In the genomic region with DNA sequence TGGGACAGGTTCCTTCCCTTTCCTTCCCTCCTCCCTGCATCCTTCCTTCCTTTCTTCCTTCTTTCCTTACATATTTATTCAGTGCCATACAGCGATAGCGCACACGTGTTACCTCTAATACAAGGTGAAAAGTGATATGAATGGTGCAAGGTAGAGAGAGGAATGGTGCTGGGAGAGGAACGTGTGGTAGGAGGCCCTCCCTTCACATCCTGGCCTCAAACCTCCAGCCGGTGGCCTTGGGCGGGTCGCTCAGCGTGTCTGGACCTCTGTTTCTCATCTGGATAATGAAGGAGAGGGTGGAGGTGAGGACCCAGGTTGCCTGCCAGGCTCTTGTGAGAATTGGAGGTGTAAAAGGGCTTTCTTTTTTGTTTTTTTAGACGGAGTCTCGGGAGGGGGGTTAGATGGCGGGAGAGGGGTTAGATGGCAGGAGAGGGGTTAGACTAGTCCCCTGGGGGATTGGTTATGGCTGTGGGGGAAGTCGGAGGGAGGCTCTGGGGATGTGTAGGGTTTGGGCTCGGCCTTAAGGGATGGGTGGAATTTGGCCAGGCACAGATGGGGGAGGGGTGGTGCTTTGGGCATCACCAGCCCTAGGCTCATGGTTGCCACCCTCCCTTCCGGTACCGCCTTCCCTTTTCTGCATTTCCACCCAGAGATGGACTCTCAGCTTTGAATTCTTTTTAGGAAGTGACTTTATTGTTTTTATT, we compare ENCODE assay signal across 18 cellular contexts. TPM values are rescaled to one million over a fixed set of nuclear protein-coding genes. Genes with fewer than 3 reads are reported as not detected.
A peak's percentile ranks its signal among the peaks of the same experiment; 100 is the strongest.
DNase-seq lines count a peak whose midpoint lies in the region; ATAC-seq, FAIRE-seq and TF ChIP-seq lines count a peak whose summit lies in the region.
"Had no signal": no experiment of that assay in that cellular context is flagged by ENCODE, and none has a peak within 500 bp of the region (broad histone marks: within the 10 kb centered on the region; RNA-seq: fewer than 3 reads in every experiment).

No MANE protein-coding gene starts in this region.

- peaks cover 8% of the 10 kb centered on the region for H3K27me3 Mint-ChIP-seq in activated naive CD4-positive, alpha-beta T cell treated with anti-CD3 and anti-CD28 coated beads, Interleukin-2, amount 10 ng/mL, durations not matched to agents 7 days and 5 days
- H3K27me3 Mint-ChIP-seq: activated naive CD8-positive, alpha-beta T cell treated with anti-CD3 and anti-CD28 coated beads for 36 hours had no signal

- H3K27ac ChIP-seq in left ventricle myocardium inferior (replicated peaks) (peak overlapping the region; percentile 89), right atrium auricular region (peak overlapping the region; percentile 80 to 83), pancreas (peak overlapping the region; percentile 27 to 73 (median 44)), vagina (peak overlapping the region; percentile 21)

- H3K27me3 ChIP-seq in left ventricle myocardium inferior (ENCODE audit: low read depth) (no peaks in the 10 kb centered on the region), right atrium auricular region (no peaks in the 10 kb centered on the region), pancreas (no peaks in the 10 kb centered on the region), vagina (no peaks in the 10 kb centered on the region)
- H3K27me3 ChIP-seq: left lung had no signal

- no peaks in the 10 kb centered on the region for H3K4me1 Mint-ChIP-seq in activated naive CD4-positive, alpha-beta T cell treated with anti-CD3 and anti-CD28 coated beads, Interleukin-2, amount 10 ng/mL, durations not matched to agents 7 days and 5 days
- H3K4me1 Mint-ChIP-seq: CD8-positive, alpha-beta memory T cell; natural killer cell had no signal

- TF ChIP-seq CTCF in left ventricle myocardium inferior (IDR thresholded peaks at IDR 0.05; ENCODE audit: borderline replicate concordance) (no peak), right atrium auricular region (IDR thresholded peaks at IDR 0.05) (no peak), pancreas (IDR thresholded peaks at IDR 0.05) (no peak), vagina (IDR thresholded peaks at IDR 0.05) (no peak)

- no peak overlapping the region for H3K4me3 Mint-ChIP-seq in activated naive CD4-positive, alpha-beta T cell treated with anti-CD3 and anti-CD28 coated beads, Interleukin-2, amount 10 ng/mL, durations not matched to agents 7 days and 5 days
- H3K4me3 Mint-ChIP-seq: activated naive CD8-positive, alpha-beta T cell treated with anti-CD3 and anti-CD28 coated beads for 36 hours; CD8-positive, alpha-beta memory T cell; natural killer cell; stimulated activated memory B cell treated with anti-CD40 and anti-IgM and Interleukin-4, amounts not matched to agents 10 μg/mL and 1 μg/mL and 100 μg/mL, for 72 hours had no signal

- H3K36me3 ChIP-seq in left ventricle myocardium inferior (no peaks in the 10 kb centered on the region), right atrium auricular region (no peaks in the 10 kb centered on the region), pancreas (no peaks in the 10 kb centered on the region), vagina (no peaks in the 10 kb centered on the region)
- H3K36me3 ChIP-seq: left lung had no signal

- TF ChIP-seq POLR2A in vagina (IDR thresholded peaks at IDR 0.05): no peak

- no peaks in the 10 kb centered on the region for H3K36me3 Mint-ChIP-seq in activated naive CD4-positive, alpha-beta T cell treated with anti-CD3 and anti-CD28 coated beads, Interleukin-2, amount 10 ng/mL, durations not matched to agents 7 days and 5 days
- H3K36me3 Mint-ChIP-seq: activated naive CD8-positive, alpha-beta T cell treated with anti-CD3 and anti-CD28 coated beads for 36 hours; CD8-positive, alpha-beta memory T cell; natural killer cell; stimulated activated memory B cell treated with anti-CD40 and anti-IgM and Interleukin-4, amounts not matched to agents 10 μg/mL and 1 μg/mL and 100 μg/mL, for 72 hours had no signal

- DNase-seq in left ventricle myocardium inferior (no peak), Right ventricle myocardium inferior (ENCODE audit: missing footprints) (no peak), right atrium auricular region (ENCODE audit: low spot score) (no peak), pancreas (no peak), vagina (ENCODE audit: extremely low spot score in 2 of 2) (no peak), HK-2 (ENCODE audit: unreplicated experiment) (no peak), cerebellar nuclear complex (lab: John Stamatoyannopoulos, UW) (no peak)
- DNase-seq in activated naive CD4-positive, alpha-beta T cell treated with anti-CD3 and anti-CD28 coated beads, Interleukin-2, amount 10 ng/mL, durations not matched to agents 7 days and 5 days: no peak
- DNase-seq: activated CD4-positive, alpha-beta T cell treated with anti-CD3 and anti-CD28 coated beads for 1 hour; activated naive CD8-positive, alpha-beta T cell treated with anti-CD3 and anti-CD28 coated beads for 36 hours; CD8-positive, alpha-beta memory T cell; left lung; natural killer cell; NCI-H1048; T-helper 2 cell had no signal

- no peaks in the 10 kb centered on the region for H3K9me3 Mint-ChIP-seq in activated naive CD4-positive, alpha-beta T cell treated with anti-CD3 and anti-CD28 coated beads, Interleukin-2, amount 10 ng/mL, durations not matched to agents 7 days and 5 days
- H3K9me3 Mint-ChIP-seq: activated naive CD8-positive, alpha-beta T cell treated with anti-CD3 and anti-CD28 coated beads for 36 hours; CD8-positive, alpha-beta memory T cell; natural killer cell; stimulated activated memory B cell treated with anti-CD40 and anti-IgM and Interleukin-4, amounts not matched to agents 10 μg/mL and 1 μg/mL and 100 μg/mL, for 72 hours had no signal

- 69 to 77% methylated on average over 15 of the region's 15 CpGs for WGBS in pancreas, 2 donors

- H3K4me3 ChIP-seq in left ventricle myocardium inferior (no peak overlapping the region), right atrium auricular region (no peak overlapping the region), pancreas (no peak overlapping the region), vagina (no peak overlapping the region)
- H3K4me3 ChIP-seq: left lung had no signal

- ATAC-seq in Right ventricle myocardium inferior (no peak), pancreas (no peak)
- ATAC-seq: esophagus mucosa; left lung; natural killer cell; stimulated activated memory B cell treated with anti-CD40 and anti-IgM and Interleukin-4, amounts not matched to agents 10 μg/mL and 1 μg/mL and 100 μg/mL, for 72 hours had no signal

- no peak overlapping the region for H3K27ac Mint-ChIP-seq in activated naive CD4-positive, alpha-beta T cell treated with anti-CD3 and anti-CD28 coated beads, Interleukin-2, amount 10 ng/mL, durations not matched to agents 7 days and 5 days
- H3K27ac Mint-ChIP-seq: activated naive CD8-positive, alpha-beta T cell treated with anti-CD3 and anti-CD28 coated beads for 36 hours; natural killer cell; stimulated activated memory B cell treated with anti-CD40 and anti-IgM and Interleukin-4, amounts not matched to agents 10 μg/mL and 1 μg/mL and 100 μg/mL, for 72 hours had no signal

- H3K4me1 ChIP-seq in left ventricle myocardium inferior (peaks cover 99% of the 10 kb centered on the region), right atrium auricular region (peaks cover 0 to 99% of the 10 kb centered on the region in 2 donors), pancreas (peaks cover 0 to 11% (median 9%) of the 10 kb centered on the region in 3 donors), vagina (peaks cover 99% of the 10 kb centered on the region)

- CTCF ChIA-PET in activated naive CD4-positive, alpha-beta T cell treated with anti-CD3 and anti-CD28 coated beads, Interleukin-2, amount 10 ng/mL, durations not matched to agents 7 days and 5 days (lab: Charles Lee): no interaction called here

- intact Hi-C loops in left ventricle myocardium inferior (cut with micrococcal nuclease) (no loop called here), Right ventricle myocardium inferior (cut with DNase I) (no loop called here), pancreas (cut with DNase I) (no loop called here), vagina (cut with DNase I) (no loop called here)

- FAIRE-seq in pancreas (lab: Jason Lieb, UNC): no peak
- FAIRE-seq: G401.6 had no signal

- no peaks in the 10 kb centered on the region for H3K9me3 ChIP-seq in left ventricle myocardium inferior (replicated peaks)
- H3K9me3 ChIP-seq in right atrium auricular region: no peaks in the 10 kb centered on the region
- H3K9me3 ChIP-seq in pancreas: no peaks in the 10 kb centered on the region
- H3K9me3 ChIP-seq in vagina: no peaks in the 10 kb centered on the region
- H3K9me3 ChIP-seq: left lung had no signal

RNA-seq across cellular contexts. Expression of gene CHST3, which starts 14.9 kb away (rescaled TPM):
- 18.0 TPM for total RNA-seq in left ventricle myocardium inferior
- 18.1 TPM for total RNA-seq in Right ventricle myocardium inferior
- total RNA-seq in right atrium auricular region: 10 to 100 TPM; 21.3 to 45.4 TPM
- total RNA-seq in pancreas: 10 to 100 TPM in 1 of 6 donors, 1 to 10 TPM in 5; 3.1 to 10.8 (median 3.8) TPM
- polyA plus RNA-seq in pancreas: 1 to 10 TPM; 3.3 to 3.6 TPM
- total RNA-seq in vagina: 26.0 TPM
- total RNA-seq: natural killer cell had no signal
- polyA plus RNA-seq: CD8-positive, alpha-beta memory T cell had no signal

Comparison
In these comparisons a context has a peak if more than half of its experiments do, and no peak if none do; other contexts are left out.
1. H3K27ac ChIP-seq: peak in every context shown above with its lines; median percentile 89 in left ventricle myocardium inferior; 82 in right atrium auricular region; 44 in pancreas; 21 in vagina.